24 cellular contexts compared by ENCODE assay signal in genomic region chr3:115236496-115236895, GRCh38.
DNase-seq lines count a peak whose midpoint lies in the region; ATAC-seq and TF ChIP-seq lines count a peak whose summit lies in the region.
"Had no signal": no experiment of that assay in that cellular context is flagged by ENCODE, and none has a peak within 500 bp of the region (broad histone marks: within the 10 kb centered on the region; RNA-seq: fewer than 3 reads in every experiment).

No MANE protein-coding gene starts in this region.

- H3K4me3 ChIP-seq in fibroblast of mammary gland (ENCODE audit: control insufficient read depth, low read depth, low read length): no peak overlapping the region
- H3K4me3 ChIP-seq: BLaER1 had no signal

- peak overlapping the region; percentile 7 for H3K4me3 Mint-ChIP-seq in glutamatergic neuron (ENCODE audit: unreplicated experiment)
- H3K4me3 Mint-ChIP-seq: CD14-positive monocyte; CD4-positive, alpha-beta memory T cell; CD4-positive, CD25-positive, alpha-beta regulatory T cell; CD8-positive, alpha-beta memory T cell had no signal

- peaks cover 6% of the 10 kb centered on the region for H3K9me3 Mint-ChIP-seq in glutamatergic neuron (ENCODE audit: unreplicated experiment)
- H3K9me3 Mint-ChIP-seq: CD14-positive monocyte; CD4-positive, alpha-beta memory T cell; CD4-positive, CD25-positive, alpha-beta regulatory T cell; CD8-positive, alpha-beta memory T cell had no signal

- no peak for ATAC-seq in HG03025 (IDR thresholded peaks at IDR 0.05; ENCODE audit: low FRiP score, unreplicated experiment)

- no peak for TF ChIP-seq CTCF in fibroblast of mammary gland (conservative IDR thresholded peaks at IDR 0.05; ENCODE audit: control insufficient read depth, insufficient read depth, low read depth, low read length)
- TF ChIP-seq CTCF in glutamatergic neuron (IDR thresholded peaks at IDR 0.05; ENCODE audit: partially characterized antibody, unreplicated experiment): no peak

- DNase-seq in EH (ENCODE audit: low read depth): peak; percentile 16
- DNase-seq in GM04504 (ENCODE audit: low read depth): peak; percentile 13
- peak; percentile 64 for DNase-seq in fibroblast of mammary gland (ENCODE audit: low read depth)
- no peak for DNase-seq in glutamatergic neuron
- no peak for DNase-seq in AML-193 (lab: John Stamatoyannopoulos, UW)
- no peak for DNase-seq in midbrain (lab: John Stamatoyannopoulos, UW)
- no peak for DNase-seq in SKM-1 (lab: John Stamatoyannopoulos, UW; ENCODE audit: unreplicated experiment)
- DNase-seq: 8988T; ACHN; BE2C; C1 segment of cervical spinal cord; CD4-positive, alpha-beta memory T cell; CD4-positive, CD25-positive, alpha-beta regulatory T cell; CD8-positive, alpha-beta memory T cell; COR-L47; DMS 273 treated with DMSO at 0.1 percent for 48 hours; DMS153; DMS53; DMS79; DND-41; GDM1 had no signal

- peaks cover 48% of the 10 kb centered on the region for H3K4me1 Mint-ChIP-seq in glutamatergic neuron (ENCODE audit: low read depth, unreplicated experiment)
- H3K4me1 Mint-ChIP-seq: CD14-positive monocyte; CD4-positive, alpha-beta memory T cell; CD4-positive, CD25-positive, alpha-beta regulatory T cell; CD8-positive, alpha-beta memory T cell had no signal

- peak overlapping the region; percentile 60 for H3K27ac Mint-ChIP-seq in glutamatergic neuron (ENCODE audit: unreplicated experiment)
- H3K27ac Mint-ChIP-seq: CD14-positive monocyte; CD4-positive, alpha-beta memory T cell; CD4-positive, CD25-positive, alpha-beta regulatory T cell; CD8-positive, alpha-beta memory T cell had no signal

- H3K36me3 Mint-ChIP-seq in glutamatergic neuron (ENCODE audit: unreplicated experiment): no peaks in the 10 kb centered on the region
- H3K36me3 Mint-ChIP-seq: CD14-positive monocyte; CD4-positive, CD25-positive, alpha-beta regulatory T cell had no signal

- H3K27me3 Mint-ChIP-seq in glutamatergic neuron (ENCODE audit: unreplicated experiment): peaks cover 2% of the 10 kb centered on the region
- H3K27me3 Mint-ChIP-seq: CD4-positive, alpha-beta memory T cell; CD4-positive, CD25-positive, alpha-beta regulatory T cell; CD8-positive, alpha-beta memory T cell had no signal

Comparison
In these comparisons a context has a peak if more than half of its experiments do, and no peak if none do; other contexts are left out.
1. DNase-seq: peak in EH (single experiment), GM04504 (single experiment) and fibroblast of mammary gland (single experiment); none in glutamatergic neuron (single experiment), AML-193 (0 of 2), midbrain (single experiment) and SKM-1 (single experiment).